25 cellular contexts compared by ENCODE assay signal in genomic region chr11:112511906-112512305, GRCh38.
"Had no signal": no experiment of that assay in that cellular context is flagged by ENCODE, and none has a peak within 500 bp of the region (broad histone marks: within the 10 kb centered on the region; RNA-seq: fewer than 3 reads in every experiment).

No MANE protein-coding gene starts in this region.

- H3K27ac Mint-ChIP-seq: activated B cell treated with CpG ODN at 0.5 μM for 24 hours; activated CD4-positive, alpha-beta T cell treated with anti-CD3 and anti-CD28 coated beads for 36 hours; activated naive CD8-positive, alpha-beta T cell; activated T-helper 2 cell treated with anti-CD3 and anti-CD28 coated beads, Interferon-gamma antibody, Interleukin-2, Interleukin-4, amounts not matched to agents 10 μg/mL and 5 μg/mL and 100 μg/mL, durations not matched to agents 14 hours and 24 hours and 36 hours; dendritic cell treated with granulocyte-macrophage colony-stimulating factor and Interleukin-4, amounts not matched to agents 40 ng/mL and 50 ng/mL, for 4 days; natural killer cell; type B pancreatic cell had no signal

- H3K36me3 Mint-ChIP-seq: activated naive CD8-positive, alpha-beta T cell; natural killer cell; type B pancreatic cell had no signal

- H3K4me1 Mint-ChIP-seq: activated B cell treated with CpG ODN at 0.5 μM for 24 hours had no signal

- H3K27ac ChIP-seq: adrenal gland, ascending aorta, brain microvascular endothelial cell, foreskin keratinocyte, left lung, testis, vagina had no signal

- H3K27me3 Mint-ChIP-seq: dendritic cell treated with granulocyte-macrophage colony-stimulating factor and Interleukin-4, amounts not matched to agents 40 ng/mL and 50 ng/mL, for 4 days had no signal

- H3K4me2 ChIP-seq: smooth muscle cell had no signal

- H3K9me3 Mint-ChIP-seq: activated B cell treated with CpG ODN at 0.5 μM for 24 hours; activated T-cell treated with anti-CD3 and anti-CD28 coated beads, Interleukin-2, amount 50 U/mL, for 4 hours; activated T-helper 2 cell treated with anti-CD3 and anti-CD28 coated beads, Interferon-gamma antibody, Interleukin-2, Interleukin-4, amounts not matched to agents 10 μg/mL and 5 μg/mL and 100 μg/mL, durations not matched to agents 14 hours and 24 hours and 36 hours; dendritic cell treated with granulocyte-macrophage colony-stimulating factor and Interleukin-4, amounts not matched to agents 40 ng/mL and 50 ng/mL, for 4 days; natural killer cell; type B pancreatic cell had no signal

- H3K9me3 ChIP-seq: adrenal gland, ascending aorta, left lung, testis, vagina had no signal

- H3K4me3 ChIP-seq: adrenal gland, ascending aorta, left lung, lung, smooth muscle cell, testis, vagina had no signal

- H3K27me3 ChIP-seq: adrenal gland, ascending aorta, brain microvascular endothelial cell, left lung, testis, vagina had no signal

- H3K36me3 ChIP-seq: adrenal gland, ascending aorta, brain microvascular endothelial cell, left lung, vagina had no signal

- DNase-seq: activated B cell treated with CpG ODN at 0.5 μM for 24 hours; activated CD4-positive, alpha-beta T cell treated with anti-CD3 and anti-CD28 coated beads for 36 hours; activated CD4-positive, alpha-beta T cell treated with anti-CD3 and anti-CD28 coated beads, Interleukin-2, amount 50 U/mL, for 48 hours; activated CD8-positive, alpha-beta memory T cell treated with anti-CD3 and anti-CD28 coated beads, Interleukin-2, amount 50 U/mL, for 48 hours; activated naive CD4-positive, alpha-beta T cell; activated T-cell treated with anti-CD3 and anti-CD28 coated beads, Interleukin-2, amount 50 U/mL, for 4 hours; adrenal gland; brain microvascular endothelial cell; effector CD4-positive, alpha-beta T cell; kidney; left lung; natural killer cell; stimulated activated CD4-positive, alpha-beta T cell treated with anti-CD3 and anti-CD28 coated beads, Interleukin-2, amount 100 ng/mL, for 48 hours; stimulated activated naive CD4-positive, alpha-beta T cell; testis had no signal

- H3K4me1 ChIP-seq: adrenal gland, ascending aorta, foreskin keratinocyte, left lung, testis, vagina had no signal

- H3K4me3 Mint-ChIP-seq: activated B cell treated with CpG ODN at 0.5 μM for 24 hours; activated CD4-positive, alpha-beta T cell treated with anti-CD3 and anti-CD28 coated beads for 36 hours; activated naive CD8-positive, alpha-beta T cell; activated T-cell treated with anti-CD3 and anti-CD28 coated beads, Interleukin-2, amount 50 U/mL, for 4 hours; dendritic cell treated with granulocyte-macrophage colony-stimulating factor and Interleukin-4, amounts not matched to agents 40 ng/mL and 50 ng/mL, for 4 days; natural killer cell; type B pancreatic cell had no signal

- ATAC-seq: activated T-cell treated with anti-CD3 and anti-CD28 coated beads, Interleukin-2, amount 50 U/mL, for 4 hours; left lung; natural killer cell; sciatic nerve had no signal
